32 cellular contexts compared by ENCODE assay signal in genomic region chr1:6174621-6175410, GRCh38.
"Had no signal": no experiment of that assay in that cellular context is flagged by ENCODE, and none has a peak within 500 bp of the region (broad histone marks: within the 10 kb centered on the region; RNA-seq: fewer than 3 reads in every experiment).

No MANE protein-coding gene starts in this region.

- H3K4me1 ChIP-seq: adrenal gland, colonic mucosa had no signal

- FAIRE-seq: endometrium, endothelial cell of umbilical vein had no signal

- ATAC-seq: activated CD4-positive, CD25-positive, alpha-beta regulatory T cell treated with anti-CD3 and anti-CD28 coated beads, Interleukin-2, amount 50 U/mL, for 24 hours; activated CD8-positive, alpha-beta T cell treated with anti-CD3 and anti-CD28 coated beads for 36 hours; activated naive CD8-positive, alpha-beta T cell treated with anti-CD3 and anti-CD28 coated beads, Interleukin-2, amount 50 U/mL, for 24 hours; activated T-cell treated with anti-CD3 and anti-CD28 coated beads, Interleukin-2, amount 50 U/mL, for 4 hours; activated T-helper 17 cell treated with anti-CD3 and anti-CD28 coated beads, Interleukin-2, amount 50 U/mL, for 72 hours; body of pancreas; gastroesophageal sphincter; heart right ventricle; T-helper 17 cell had no signal

- H3K4me3 ChIP-seq: adrenal gland, body of pancreas, cardiac muscle cell, colonic mucosa, esophagus squamous epithelium, gastroesophageal sphincter, heart right ventricle had no signal

- H3K9me3 ChIP-seq: adrenal gland, body of pancreas, colonic mucosa, esophagus squamous epithelium, gastroesophageal sphincter, heart right ventricle had no signal

- H3K36me3 ChIP-seq: adrenal gland, cardiac muscle cell, colonic mucosa, esophagus squamous epithelium, gastroesophageal sphincter, heart right ventricle, WERI-Rb-1 had no signal

- DNase-seq: activated B cell treated with CpG ODN at 0.5 μM for 24 hours; activated CD4-positive, alpha-beta T cell treated with anti-CD3 and anti-CD28 coated beads for 48 hours; activated CD4-positive, alpha-beta T cell treated with anti-CD3 and anti-CD28 coated beads, Interleukin-2, amount 50 U/mL, for 1 hour; activated CD4-positive, alpha-beta T cell treated with anti-CD3 and anti-CD28 coated beads, Interleukin-2, amount 50 U/mL, for 48 hours; activated CD8-positive, alpha-beta memory T cell treated with anti-CD3 and anti-CD28 coated beads for 24 hours; activated CD8-positive, alpha-beta T cell treated with anti-CD3 and anti-CD28 coated beads for 36 hours; activated effector memory CD4-positive, alpha-beta T cell treated with Interleukin-2 at 50 U/mL for 16 hours; activated gamma-delta T cell treated with Interleukin-2 at 50 U/mL for 16 hours; activated naive CD4-positive, alpha-beta T cell treated with anti-CD3 and anti-CD28 coated beads for 36 hours; activated naive CD8-positive, alpha-beta T cell treated with anti-CD3 and anti-CD28 coated beads for 36 hours; activated naive CD8-positive, alpha-beta T cell treated with anti-CD3 and anti-CD28 coated beads, Interleukin-2, amount 50 U/mL, for 24 hours; activated T-cell treated with anti-CD3 and anti-CD28 coated beads, Interleukin-2, amount 50 U/mL, for 4 hours; adrenal gland; amygdala; body of pancreas; central memory CD4-positive, alpha-beta T cell; cerebellar nuclear complex; colonic mucosa; effector CD8-positive, alpha-beta T cell; esophagus squamous epithelium; foreskin melanocyte; heart right ventricle; T-helper 17 cell; T1000; WERI-Rb-1 had no signal

- H3K27ac ChIP-seq: adrenal gland, body of pancreas, cardiac muscle cell, colonic mucosa, epithelial cell of prostate, esophagus squamous epithelium, gastroesophageal sphincter, heart right ventricle, WERI-Rb-1 had no signal
